Comparison of ENCODE assay signal across 8 cellular contexts in the genomic region with DNA sequence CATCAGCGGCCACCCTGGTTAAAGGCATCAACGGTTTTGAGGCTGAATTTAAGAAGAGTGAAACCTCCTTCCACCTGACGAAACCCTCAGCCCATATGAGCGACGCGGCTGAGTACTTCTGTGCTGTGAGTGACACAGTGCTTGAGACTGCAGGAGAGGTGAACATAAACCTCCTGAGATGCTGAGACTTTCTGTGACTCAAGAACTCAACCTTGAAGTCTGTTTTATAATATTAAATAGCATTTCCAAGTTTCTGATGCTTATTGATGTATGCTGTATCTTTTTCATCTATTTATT.
DNase-seq lines count a peak whose midpoint lies in the region; ATAC-seq lines count a peak whose summit lies in the region.
"Not testable (repeated sequence)": the region's sequence is repeated elsewhere in the genome, so short reads cannot be mapped to it uniquely, and the experiment has no call there.

No MANE protein-coding gene starts in this region.

- peak in 1 of 3 donors; percentile 34 for DNase-seq in CD4-positive, CD25-positive, alpha-beta regulatory T cell
- not testable (repeated sequence) for DNase-seq in Jurkat, Clone E6-1 (ENCODE audit: low read depth, low spot score); T-helper 2 cell treated with Interferon-gamma antibody and Interleukin-4, amounts not matched to agents 5 μg/mL and 100 μg/mL, for 36 hours (ENCODE audit: low spot score); activated CD8-positive, alpha-beta T cell treated with anti-CD3 and anti-CD28 coated beads, Interleukin-2, amount 10 ng/mL, durations not matched to agents 7 days and 5 days; activated T-helper 2 cell treated with anti-CD3 and anti-CD28 coated beads, Interferon-gamma antibody, Interleukin-2, Interleukin-4, amounts not matched to agents 10 μg/mL and 5 μg/mL and 100 μg/mL, durations not matched to agents 14 hours and 24 hours and 36 hours (ENCODE audit: low spot score); activated naive CD8-positive, alpha-beta T cell treated with anti-CD3 and anti-CD28 coated beads, Interleukin-2, amount 10 ng/mL, durations not matched to agents 7 days and 5 days; stimulated activated naive CD8-positive, alpha-beta T cell treated with anti-CD3 and anti-CD28 coated beads, Interleukin-15, Interleukin-2, amounts not matched to agents 100 U/mL and 50 U/mL, for 24 hours
- DNase-seq in naive thymus-derived CD4-positive, alpha-beta T cell: peak in 1 of 9 donors; percentile 15

- H3K27me3 ChIP-seq in CD4-positive, CD25-positive, alpha-beta regulatory T cell (ENCODE audit: control insufficient read depth, insufficient read depth, low read length); naive thymus-derived CD4-positive, alpha-beta T cell (ENCODE audit: control insufficient read depth in 2 of 2, insufficient read depth in 2 of 2, low read length in 2 of 2): not testable (repeated sequence)

- not testable (repeated sequence) for H3K9me3 Mint-ChIP-seq in CD4-positive, CD25-positive, alpha-beta regulatory T cell; T-helper 2 cell treated with Interferon-gamma antibody and Interleukin-4, amounts not matched to agents 5 μg/mL and 100 μg/mL, for 36 hours; activated CD8-positive, alpha-beta T cell treated with anti-CD3 and anti-CD28 coated beads, Interleukin-2, amount 10 ng/mL, durations not matched to agents 7 days and 5 days (ENCODE audit: insufficient read depth); activated T-helper 2 cell treated with anti-CD3 and anti-CD28 coated beads, Interferon-gamma antibody, Interleukin-2, Interleukin-4, amounts not matched to agents 10 μg/mL and 5 μg/mL and 100 μg/mL, durations not matched to agents 14 hours and 24 hours and 36 hours; activated naive CD8-positive, alpha-beta T cell treated with anti-CD3 and anti-CD28 coated beads, Interleukin-2, amount 10 ng/mL, durations not matched to agents 7 days and 5 days; naive thymus-derived CD4-positive, alpha-beta T cell

- ATAC-seq in CD4-positive, CD25-positive, alpha-beta regulatory T cell (ENCODE audit: low read depth in 2 of 2): peak; percentile 65 to 66
- ATAC-seq in activated CD8-positive, alpha-beta T cell treated with anti-CD3 and anti-CD28 coated beads, Interleukin-2, amount 10 ng/mL, durations not matched to agents 7 days and 5 days: peak; percentile 65
- ATAC-seq in activated naive CD8-positive, alpha-beta T cell treated with anti-CD3 and anti-CD28 coated beads, Interleukin-2, amount 10 ng/mL, durations not matched to agents 7 days and 5 days (ENCODE audit: low read depth): peak; percentile 77
- peak; percentile 48 for ATAC-seq in naive thymus-derived CD4-positive, alpha-beta T cell
- peak; percentile 60 for ATAC-seq in stimulated activated naive CD8-positive, alpha-beta T cell treated with anti-CD3 and anti-CD28 coated beads, Interleukin-15, Interleukin-2, amounts not matched to agents 100 U/mL and 50 U/mL, for 24 hours

- peak overlapping the region; percentile 82 to 88 (median 87) for H3K27ac Mint-ChIP-seq in CD4-positive, CD25-positive, alpha-beta regulatory T cell
- peak overlapping the region; percentile 90 for H3K27ac Mint-ChIP-seq in T-helper 2 cell treated with Interferon-gamma antibody and Interleukin-4, amounts not matched to agents 5 μg/mL and 100 μg/mL, for 36 hours
- H3K27ac Mint-ChIP-seq in activated CD8-positive, alpha-beta T cell treated with anti-CD3 and anti-CD28 coated beads, Interleukin-2, amount 10 ng/mL, durations not matched to agents 7 days and 5 days: peak overlapping the region; percentile 85
- H3K27ac Mint-ChIP-seq in activated T-helper 2 cell treated with anti-CD3 and anti-CD28 coated beads, Interferon-gamma antibody, Interleukin-2, Interleukin-4, amounts not matched to agents 10 μg/mL and 5 μg/mL and 100 μg/mL, durations not matched to agents 14 hours and 24 hours and 36 hours: peak overlapping the region; percentile 88
- H3K27ac Mint-ChIP-seq in activated naive CD8-positive, alpha-beta T cell treated with anti-CD3 and anti-CD28 coated beads, Interleukin-2, amount 10 ng/mL, durations not matched to agents 7 days and 5 days: peak overlapping the region; percentile 93
- H3K27ac Mint-ChIP-seq in naive thymus-derived CD4-positive, alpha-beta T cell: peak overlapping the region; percentile 63 to 92 (median 86)

- peak overlapping the region; percentile 51 for H3K27ac ChIP-seq in CD4-positive, CD25-positive, alpha-beta regulatory T cell (ENCODE audit: insufficient read depth, low read length, poor library complexity, severe bottlenecking)
- peak overlapping the region; percentile 14 for H3K27ac ChIP-seq in naive thymus-derived CD4-positive, alpha-beta T cell (ENCODE audit: low read depth, low read length)

- intact Hi-C loops in activated T-helper 2 cell treated with anti-CD3 and anti-CD28 coated beads, Interferon-gamma antibody, Interleukin-2, Interleukin-4, amounts not matched to agents 10 μg/mL and 5 μg/mL and 100 μg/mL, durations not matched to agents 14 hours and 24 hours and 36 hours (cut with micrococcal nuclease): loop anchor here (2.0 kb wide), 2 partner anchors 18 to 26 kb away; no protein-coding TSS in a partner anchor
- intact Hi-C loops in naive thymus-derived CD4-positive, alpha-beta T cell (cut with micrococcal nuclease): loop anchor here in 1 of 2 donors (2.0 kb wide), 1 partner anchor 18 kb away; no protein-coding TSS in a partner anchor

- not testable (repeated sequence) for H3K4me1 ChIP-seq in CD4-positive, CD25-positive, alpha-beta regulatory T cell (ENCODE audit: control insufficient read depth, insufficient read depth, low read length, poor library complexity, severe bottlenecking); naive thymus-derived CD4-positive, alpha-beta T cell (ENCODE audit: control insufficient read depth in 2 of 2, insufficient read depth in 2 of 2, low read length in 2 of 2)

- H3K9me3 ChIP-seq in CD4-positive, CD25-positive, alpha-beta regulatory T cell (ENCODE audit: control insufficient read depth in 2 of 2, low read length in 2 of 2); naive thymus-derived CD4-positive, alpha-beta T cell (ENCODE audit: control insufficient read depth in 2 of 3, low read length in 3 of 3): not testable (repeated sequence)

- H3K4me1 Mint-ChIP-seq in CD4-positive, CD25-positive, alpha-beta regulatory T cell: peaks cover 0 to 14% (median 11%) of the 10 kb centered on the region in 4 donors
- H3K4me1 Mint-ChIP-seq in T-helper 2 cell treated with Interferon-gamma antibody and Interleukin-4, amounts not matched to agents 5 μg/mL and 100 μg/mL, for 36 hours (ENCODE audit: low read depth): peaks cover 22% of the 10 kb centered on the region
- not testable (repeated sequence) for H3K4me1 Mint-ChIP-seq in activated CD8-positive, alpha-beta T cell treated with anti-CD3 and anti-CD28 coated beads, Interleukin-2, amount 10 ng/mL, durations not matched to agents 7 days and 5 days (ENCODE audit: low read depth); activated naive CD8-positive, alpha-beta T cell treated with anti-CD3 and anti-CD28 coated beads, Interleukin-2, amount 10 ng/mL, durations not matched to agents 7 days and 5 days
- peaks cover 19% of the 10 kb centered on the region for H3K4me1 Mint-ChIP-seq in activated T-helper 2 cell treated with anti-CD3 and anti-CD28 coated beads, Interferon-gamma antibody, Interleukin-2, Interleukin-4, amounts not matched to agents 10 μg/mL and 5 μg/mL and 100 μg/mL, durations not matched to agents 14 hours and 24 hours and 36 hours (ENCODE audit: low read depth)
- peaks cover 5 to 15% (median 11%) of the 10 kb centered on the region in 7 donors for H3K4me1 Mint-ChIP-seq in naive thymus-derived CD4-positive, alpha-beta T cell

- peak overlapping the region; percentile 64 for H3K4me3 ChIP-seq in CD4-positive, CD25-positive, alpha-beta regulatory T cell (ENCODE audit: low read depth, low read length)
- peak overlapping the region; percentile 61 for H3K4me3 ChIP-seq in Jurkat, Clone E6-1 (ENCODE audit: low read length)
- peak overlapping the region; percentile 50 for H3K4me3 ChIP-seq in naive thymus-derived CD4-positive, alpha-beta T cell (ENCODE audit: low read length)

- H3K36me3 Mint-ChIP-seq in CD4-positive, CD25-positive, alpha-beta regulatory T cell; T-helper 2 cell treated with Interferon-gamma antibody and Interleukin-4, amounts not matched to agents 5 μg/mL and 100 μg/mL, for 36 hours (ENCODE audit: low read depth); activated CD8-positive, alpha-beta T cell treated with anti-CD3 and anti-CD28 coated beads, Interleukin-2, amount 10 ng/mL, durations not matched to agents 7 days and 5 days (ENCODE audit: low read depth); activated T-helper 2 cell treated with anti-CD3 and anti-CD28 coated beads, Interferon-gamma antibody, Interleukin-2, Interleukin-4, amounts not matched to agents 10 μg/mL and 5 μg/mL and 100 μg/mL, durations not matched to agents 14 hours and 24 hours and 36 hours (ENCODE audit: low read depth); activated naive CD8-positive, alpha-beta T cell treated with anti-CD3 and anti-CD28 coated beads, Interleukin-2, amount 10 ng/mL, durations not matched to agents 7 days and 5 days; naive thymus-derived CD4-positive, alpha-beta T cell: not testable (repeated sequence)

- H3K4me3 Mint-ChIP-seq in CD4-positive, CD25-positive, alpha-beta regulatory T cell: peak overlapping the region; percentile 50 to 84 (median 84)
- H3K4me3 Mint-ChIP-seq in T-helper 2 cell treated with Interferon-gamma antibody and Interleukin-4, amounts not matched to agents 5 μg/mL and 100 μg/mL, for 36 hours: peak overlapping the region; percentile 85
- peak overlapping the region; percentile 73 for H3K4me3 Mint-ChIP-seq in activated CD8-positive, alpha-beta T cell treated with anti-CD3 and anti-CD28 coated beads, Interleukin-2, amount 10 ng/mL, durations not matched to agents 7 days and 5 days
- H3K4me3 Mint-ChIP-seq in activated T-helper 2 cell treated with anti-CD3 and anti-CD28 coated beads, Interferon-gamma antibody, Interleukin-2, Interleukin-4, amounts not matched to agents 10 μg/mL and 5 μg/mL and 100 μg/mL, durations not matched to agents 14 hours and 24 hours and 36 hours (ENCODE audit: low read depth): peak overlapping the region; percentile 79
- peak overlapping the region; percentile 82 for H3K4me3 Mint-ChIP-seq in activated naive CD8-positive, alpha-beta T cell treated with anti-CD3 and anti-CD28 coated beads, Interleukin-2, amount 10 ng/mL, durations not matched to agents 7 days and 5 days
- H3K4me3 Mint-ChIP-seq in naive thymus-derived CD4-positive, alpha-beta T cell: peak overlapping the region; percentile 74 to 87 (median 82)

- POLR2A ChIA-PET in activated CD8-positive, alpha-beta T cell treated with anti-CD3 and anti-CD28 coated beads, Interleukin-2, amount 10 ng/mL, durations not matched to agents 7 days and 5 days (lab: Charles Lee): interaction anchor here (1.1 kb wide), 1 partner anchor 629 kb away, joined by 5 read pairs; no protein-coding TSS in a partner anchor
- POLR2A ChIA-PET in activated naive CD8-positive, alpha-beta T cell treated with anti-CD3 and anti-CD28 coated beads, Interleukin-2, amount 10 ng/mL, durations not matched to agents 7 days and 5 days (lab: Charles Lee): not testable (repeated sequence)
- POLR2A ChIA-PET in naive thymus-derived CD4-positive, alpha-beta T cell (lab: Charles Lee): interaction anchor here (0.9 to 1.4 kb wide), 6 partner anchors 18 to 661 kb away, joined by 3 to 4 read pairs (median 3); no protein-coding TSS in a partner anchor

- H3K36me3 ChIP-seq in CD4-positive, CD25-positive, alpha-beta regulatory T cell (ENCODE audit: control insufficient read depth, insufficient read depth, low read length); naive thymus-derived CD4-positive, alpha-beta T cell (ENCODE audit: control insufficient read depth in 2 of 3, insufficient read depth in 3 of 3, low read length in 3 of 3): not testable (repeated sequence)

- peaks cover 25% of the 10 kb centered on the region for H3K27me3 Mint-ChIP-seq in CD4-positive, CD25-positive, alpha-beta regulatory T cell
- H3K27me3 Mint-ChIP-seq in T-helper 2 cell treated with Interferon-gamma antibody and Interleukin-4, amounts not matched to agents 5 μg/mL and 100 μg/mL, for 36 hours (ENCODE audit: low read depth); activated CD8-positive, alpha-beta T cell treated with anti-CD3 and anti-CD28 coated beads, Interleukin-2, amount 10 ng/mL, durations not matched to agents 7 days and 5 days (ENCODE audit: low read depth); activated T-helper 2 cell treated with anti-CD3 and anti-CD28 coated beads, Interferon-gamma antibody, Interleukin-2, Interleukin-4, amounts not matched to agents 10 μg/mL and 5 μg/mL and 100 μg/mL, durations not matched to agents 14 hours and 24 hours and 36 hours (ENCODE audit: low read depth); activated naive CD8-positive, alpha-beta T cell treated with anti-CD3 and anti-CD28 coated beads, Interleukin-2, amount 10 ng/mL, durations not matched to agents 7 days and 5 days; naive thymus-derived CD4-positive, alpha-beta T cell: not testable (repeated sequence)

- CTCF ChIA-PET in activated CD8-positive, alpha-beta T cell treated with anti-CD3 and anti-CD28 coated beads, Interleukin-2, amount 10 ng/mL, durations not matched to agents 7 days and 5 days (lab: Charles Lee): interaction anchor here (0.7 to 8.9 kb wide), 11 partner anchors 8 to 675 kb away, joined by 3 to 72 read pairs (median 5); no protein-coding TSS in a partner anchor
- CTCF ChIA-PET in naive thymus-derived CD4-positive, alpha-beta T cell (lab: Charles Lee): interaction anchor here (1.3 to 1.4 kb wide), 2 partner anchors 17 to 19 kb away, joined by 3 to 6 read pairs; no protein-coding TSS in a partner anchor
